In the genomic region with DNA sequence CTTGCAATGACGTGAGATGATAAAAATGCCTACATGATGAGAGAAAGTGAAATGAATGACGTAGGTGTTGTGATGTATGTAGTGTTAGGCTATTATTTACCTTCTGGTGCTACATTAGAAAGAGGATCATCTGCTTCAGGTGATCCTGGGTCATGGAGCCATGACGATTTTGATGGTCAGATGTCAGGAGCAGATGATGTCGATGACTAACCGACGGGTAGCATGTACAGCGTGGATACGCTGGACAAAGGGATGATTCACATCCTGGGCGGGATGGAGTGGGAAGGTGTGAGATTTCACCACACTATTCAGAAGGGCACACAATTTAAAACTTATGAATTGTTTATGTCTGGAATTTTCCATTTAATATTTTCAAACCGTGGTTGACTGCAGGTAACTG, we compare ENCODE assay signal across 30 cellular contexts. TPM values are rescaled to one million over a fixed set of nuclear protein-coding genes. Genes with fewer than 3 reads are reported as not detected.
DNase-seq lines count a peak whose midpoint lies in the region; ATAC-seq, FAIRE-seq and TF ChIP-seq lines count a peak whose summit lies in the region.
"Had no signal": no experiment of that assay in that cellular context is flagged by ENCODE, and none has a peak within 500 bp of the region (broad histone marks: within the 10 kb centered on the region; RNA-seq: fewer than 3 reads in every experiment).

No MANE protein-coding gene starts in this region.

- no peaks in the 10 kb centered on the region for H3K27me3 ChIP-seq in bronchial epithelial cell (ENCODE audit: control insufficient read depth, insufficient read depth, low read length)
- H3K27me3 ChIP-seq: stomach, thyroid gland had no signal

- no peaks in the 10 kb centered on the region for H3K36me3 ChIP-seq in bronchial epithelial cell (ENCODE audit: control insufficient read depth, insufficient read depth, low read length)
- H3K36me3 ChIP-seq: lower lobe of right lung, stomach, thyroid gland had no signal

- H3K27ac Mint-ChIP-seq in activated CD8-positive, alpha-beta T cell treated with anti-CD3 and anti-CD28 coated beads for 36 hours: no peak overlapping the region
- no peak overlapping the region for H3K27ac Mint-ChIP-seq in activated CD8-positive, alpha-beta T cell treated with anti-CD3 and anti-CD28 coated beads, Interleukin-2, amount 10 ng/mL, durations not matched to agents 7 days and 5 days
- H3K27ac Mint-ChIP-seq: activated CD4-positive, alpha-beta T cell treated with anti-CD3 and anti-CD28 coated beads for 36 hours; CD4-positive, CD25-positive, alpha-beta regulatory T cell; endodermal cell; natural killer cell treated with Interleukin-12 subunit alpha and Interleukin-12 subunit beta and Interleukin-15 and Interleukin-18, amount 100 ng/mL, for 72 hours had no signal

- no peak for TF ChIP-seq CTCF in activated CD8-positive, alpha-beta T cell treated with anti-CD3 and anti-CD28 coated beads for 36 hours (IDR thresholded peaks at IDR 0.05)
- TF ChIP-seq CTCF in bronchial epithelial cell (IDR thresholded peaks at IDR 0.05; ENCODE audit: insufficient read depth, low read length, severe bottlenecking): no peak

- peaks cover 4% of the 10 kb centered on the region for H3K4me1 Mint-ChIP-seq in activated CD8-positive, alpha-beta T cell treated with anti-CD3 and anti-CD28 coated beads for 36 hours (ENCODE audit: low read depth)
- H3K4me1 Mint-ChIP-seq in activated CD8-positive, alpha-beta T cell treated with anti-CD3 and anti-CD28 coated beads, Interleukin-2, amount 10 ng/mL, durations not matched to agents 7 days and 5 days (ENCODE audit: low read depth): no peaks in the 10 kb centered on the region
- H3K4me1 Mint-ChIP-seq: activated CD4-positive, alpha-beta T cell treated with anti-CD3 and anti-CD28 coated beads for 36 hours; CD4-positive, CD25-positive, alpha-beta regulatory T cell; endodermal cell had no signal

- intact Hi-C loops in activated CD8-positive, alpha-beta T cell treated with anti-CD3 and anti-CD28 coated beads for 36 hours (cut with micrococcal nuclease): no loop called here

- peak; percentile 14 for DNase-seq in activated CD8-positive, alpha-beta T cell treated with anti-CD3 and anti-CD28 coated beads for 36 hours
- no peak for DNase-seq in activated CD8-positive, alpha-beta T cell treated with anti-CD3 and anti-CD28 coated beads, Interleukin-2, amount 10 ng/mL, durations not matched to agents 7 days and 5 days
- DNase-seq in NCI-H460 (ENCODE audit: extremely low read depth, low read depth) (peak; percentile 92), bronchial epithelial cell (ENCODE audit: low read depth) (peak; percentile 83), occipital lobe (lab: John Stamatoyannopoulos, UW) (peak; percentile 13), NCI-H524 treated with DMSO at 0.1 percent for 48 hours (lab: John Stamatoyannopoulos, UW) (no peak), D341Med (ENCODE audit: low spot score) (no peak), SIG-M5 treated with dmso at 0.1 percent for 504 hours (lab: John Stamatoyannopoulos, UW; ENCODE audit: unreplicated experiment) (no peak)
- DNase-seq: activated CD4-positive, alpha-beta T cell treated with anti-CD3 and anti-CD28 coated beads for 36 hours; activated T-cell treated with anti-CD3 and anti-CD28 coated beads, Interleukin-2, amount 50 U/mL, for 48 hours; CD4-positive, CD25-positive, alpha-beta regulatory T cell; endodermal cell; glutamatergic neuron; GM23248; lower lobe of right lung; MM.1S; mucosa of descending colon; NCI-H2029; NCI-H69; small intestine; stimulated activated CD4-positive, alpha-beta T cell treated with anti-CD3 and anti-CD28 coated beads, Interleukin-1b, Interleukin-23, amount 100 ng/mL, for 48 hours; stimulated activated CD8-positive, alpha-beta memory T cell treated with anti-CD3 and anti-CD28 coated beads, Interleukin-4, amount 100 ng/mL, for 48 hours; stomach; thyroid gland had no signal

- no peaks in the 10 kb centered on the region for H3K36me3 Mint-ChIP-seq in activated CD8-positive, alpha-beta T cell treated with anti-CD3 and anti-CD28 coated beads for 36 hours (ENCODE audit: low read depth)
- H3K36me3 Mint-ChIP-seq in activated CD8-positive, alpha-beta T cell treated with anti-CD3 and anti-CD28 coated beads, Interleukin-2, amount 10 ng/mL, durations not matched to agents 7 days and 5 days (ENCODE audit: low read depth): no peaks in the 10 kb centered on the region
- H3K36me3 Mint-ChIP-seq: CD4-positive, CD25-positive, alpha-beta regulatory T cell; natural killer cell treated with Interleukin-12 subunit alpha and Interleukin-12 subunit beta and Interleukin-15 and Interleukin-18, amount 100 ng/mL, for 72 hours had no signal

- POLR2A ChIA-PET in activated CD8-positive, alpha-beta T cell treated with anti-CD3 and anti-CD28 coated beads for 36 hours (lab: Charles Lee): no interaction called here
- POLR2A ChIA-PET in activated CD8-positive, alpha-beta T cell treated with anti-CD3 and anti-CD28 coated beads, Interleukin-2, amount 10 ng/mL, durations not matched to agents 7 days and 5 days (lab: Charles Lee): no interaction called here

- CTCF ChIA-PET in activated CD8-positive, alpha-beta T cell treated with anti-CD3 and anti-CD28 coated beads for 36 hours (lab: Charles Lee): no interaction called here
- CTCF ChIA-PET in activated CD8-positive, alpha-beta T cell treated with anti-CD3 and anti-CD28 coated beads, Interleukin-2, amount 10 ng/mL, durations not matched to agents 7 days and 5 days (lab: Charles Lee): no interaction called here

- no peaks in the 10 kb centered on the region for H3K9me3 Mint-ChIP-seq in activated CD8-positive, alpha-beta T cell treated with anti-CD3 and anti-CD28 coated beads for 36 hours
- H3K9me3 Mint-ChIP-seq in activated CD8-positive, alpha-beta T cell treated with anti-CD3 and anti-CD28 coated beads, Interleukin-2, amount 10 ng/mL, durations not matched to agents 7 days and 5 days (ENCODE audit: insufficient read depth): no peaks in the 10 kb centered on the region
- H3K9me3 Mint-ChIP-seq: endodermal cell had no signal

- H3K4me3 Mint-ChIP-seq in activated CD8-positive, alpha-beta T cell treated with anti-CD3 and anti-CD28 coated beads for 36 hours: no peak overlapping the region
- no peak overlapping the region for H3K4me3 Mint-ChIP-seq in activated CD8-positive, alpha-beta T cell treated with anti-CD3 and anti-CD28 coated beads, Interleukin-2, amount 10 ng/mL, durations not matched to agents 7 days and 5 days
- H3K4me3 Mint-ChIP-seq: activated CD4-positive, alpha-beta T cell treated with anti-CD3 and anti-CD28 coated beads for 36 hours; CD4-positive, CD25-positive, alpha-beta regulatory T cell; endodermal cell; natural killer cell treated with Interleukin-12 subunit alpha and Interleukin-12 subunit beta and Interleukin-15 and Interleukin-18, amount 100 ng/mL, for 72 hours had no signal

- no peak for ATAC-seq in activated CD8-positive, alpha-beta T cell treated with anti-CD3 and anti-CD28 coated beads for 36 hours
- ATAC-seq in activated CD8-positive, alpha-beta T cell treated with anti-CD3 and anti-CD28 coated beads, Interleukin-2, amount 10 ng/mL, durations not matched to agents 7 days and 5 days: no peak
- ATAC-seq: activated CD4-positive, alpha-beta T cell treated with anti-CD3 and anti-CD28 coated beads for 36 hours; lower lobe of right lung; mucosa of descending colon; natural killer cell treated with Interleukin-12 subunit alpha and Interleukin-12 subunit beta and Interleukin-15 and Interleukin-18, amount 100 ng/mL, for 72 hours had no signal

- no peak for FAIRE-seq in bronchial epithelial cell (lab: Jason Lieb, UNC)
- FAIRE-seq: D721Med, GM12892, RCC 7860, small intestine had no signal

- H3K4me3 ChIP-seq in bronchial epithelial cell (ENCODE audit: low read depth, low read length): no peak overlapping the region
- H3K4me3 ChIP-seq: coronary artery, GM23248, lower lobe of right lung, mucosa of descending colon, SK-N-MC, stomach, thyroid gland had no signal

- H3K27me3 Mint-ChIP-seq in activated CD8-positive, alpha-beta T cell treated with anti-CD3 and anti-CD28 coated beads for 36 hours: peaks cover 3% of the 10 kb centered on the region
- H3K27me3 Mint-ChIP-seq in activated CD8-positive, alpha-beta T cell treated with anti-CD3 and anti-CD28 coated beads, Interleukin-2, amount 10 ng/mL, durations not matched to agents 7 days and 5 days (ENCODE audit: low read depth): peaks cover 2% of the 10 kb centered on the region
- H3K27me3 Mint-ChIP-seq: CD4-positive, CD25-positive, alpha-beta regulatory T cell had no signal

RNA-seq across cellular contexts. Expression of a gene that starts 43.5 kb away (rescaled TPM):
- 1 to 10 TPM; 1.7 to 2.2 TPM for total RNA-seq in activated CD8-positive, alpha-beta T cell treated with anti-CD3 and anti-CD28 coated beads for 36 hours
- total RNA-seq in activated CD8-positive, alpha-beta T cell treated with anti-CD3 and anti-CD28 coated beads, Interleukin-2, amount 10 ng/mL, durations not matched to agents 7 days and 5 days: under 1 TPM; 0.63 to 0.73 TPM
- total RNA-seq in NCI-H460 (2014; rRNA removed; shearing (Covaris generic)): 3.6 and 3.7 TPM in 2 replicates
- polyA plus RNA-seq in NCI-H460 (2014; cell fraction: nucleus; rRNA removed): 0.01 and 0.21 TPM in 2 replicates
- total RNA-seq in bronchial epithelial cell (0.26 TPM in 2 replicates), occipital lobe (20.7 TPM)
- polyA plus RNA-seq: GM23248 had no signal

Comparison
In these comparisons a context has a peak if more than half of its experiments do, and no peak if none do; other contexts are left out.
1. DNase-seq: peak in activated CD8-positive, alpha-beta T cell treated with anti-CD3 and anti-CD28 coated beads for 36 hours (single experiment), NCI-H460 (single experiment), bronchial epithelial cell (single experiment) and occipital lobe (single experiment); none in activated CD8-positive, alpha-beta T cell treated with anti-CD3 and anti-CD28 coated beads, Interleukin-2, amount 10 ng/mL, durations not matched to agents 7 days and 5 days (single experiment), NCI-H524 treated with DMSO at 0.1 percent for 48 hours (single experiment), D341Med (single experiment) and SIG-M5 treated with dmso at 0.1 percent for 504 hours (single experiment).